Comparison of ENCODE assay signal across 28 cellular contexts in the genomic region with DNA sequence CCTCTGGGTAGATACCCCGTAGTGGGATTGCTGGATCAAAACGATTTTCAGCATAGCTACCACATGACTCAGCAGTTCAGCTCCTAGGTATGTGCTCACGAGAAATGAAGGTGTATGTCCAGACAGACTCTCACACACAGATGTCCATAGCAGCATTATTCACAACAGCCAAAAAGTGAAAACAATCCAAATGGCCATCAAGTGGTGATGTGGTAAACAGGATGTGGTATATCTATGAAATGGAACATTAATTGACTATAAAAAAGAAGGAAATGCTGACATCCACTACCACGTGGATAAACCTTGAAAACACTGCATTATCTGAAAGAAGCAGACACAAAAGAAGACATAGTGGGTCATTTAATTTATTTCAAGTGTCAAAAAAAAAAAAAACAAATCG.
"Had no signal": no experiment of that assay in that cellular context is flagged by ENCODE, and none has a peak within 500 bp of the region (broad histone marks: within the 10 kb centered on the region; RNA-seq: fewer than 3 reads in every experiment).

No MANE protein-coding gene starts in this region.

- H3K27me3 ChIP-seq: neural progenitor cell, ovary, testis, transverse colon, upper lobe of right lung, uterus had no signal

- H3K9me3 ChIP-seq: ovary, psoas muscle, suprapubic skin, testis, transverse colon, upper lobe of right lung, uterus had no signal

- H3K4me2 ChIP-seq: neural progenitor cell, smooth muscle cell had no signal

- DNase-seq: natural killer cell; occipital lobe; ovary; posterior cingulate gyrus; psoas muscle; right cardiac atrium; spleen; stimulated activated CD4-positive, alpha-beta T cell treated with anti-CD3 and anti-CD28 coated beads, Interleukin-12 subunit alpha, Interleukin-12 subunit beta, amount 100 ng/mL, for 4 hours; stimulated activated CD4-positive, alpha-beta T cell treated with anti-CD3 and anti-CD28 coated beads, Interleukin-1b, Interleukin-23, amount 100 ng/mL, for 48 hours; stimulated activated CD4-positive, alpha-beta T cell treated with anti-CD3 and anti-CD28 coated beads, Interleukin-4, amount 100 ng/mL, for 1 hour; stimulated activated CD4-positive, alpha-beta T cell treated with anti-CD3 and anti-CD28 coated beads, Interleukin-4, amount 100 ng/mL, for 4 hours; stimulated activated CD8-positive, alpha-beta memory T cell treated with anti-CD3 and anti-CD28 coated beads, Interleukin-4, amount 100 ng/mL, for 48 hours; stimulated activated naive CD4-positive, alpha-beta T cell; stimulated activated naive CD8-positive, alpha-beta T cell treated with anti-CD3 and anti-CD28 coated beads, Interleukin-15, amount 100 ng/mL, for 72 hours; stimulated activated naive CD8-positive, alpha-beta T cell treated with anti-CD3 and anti-CD28 coated beads, Interleukin-15, Interleukin-2, amounts not matched to agents 100 U/mL and 50 U/mL, for 24 hours; substantia nigra; testis; transverse colon; upper lobe of right lung; uterus had no signal

- H3K4me1 ChIP-seq: parathyroid adenoma, psoas muscle, spleen, suprapubic skin, testis, tibial artery, transverse colon, upper lobe of right lung, uterus had no signal

- H3K36me3 ChIP-seq: neural progenitor cell, ovary, spleen, suprapubic skin, tibial artery, transverse colon, upper lobe of right lung, uterus had no signal

- ATAC-seq: natural killer cell; psoas muscle; right cardiac atrium; sciatic nerve; stimulated activated memory B cell treated with anti-CD40 and anti-IgM and Interleukin-4, amounts not matched to agents 10 μg/mL and 1 μg/mL and 100 μg/mL, for 72 hours; stimulated activated naive CD8-positive, alpha-beta T cell treated with anti-CD3 and anti-CD28 coated beads, Interleukin-15, amount 100 ng/mL, for 72 hours; stimulated activated naive CD8-positive, alpha-beta T cell treated with anti-CD3 and anti-CD28 coated beads, Interleukin-15, Interleukin-2, amounts not matched to agents 100 U/mL and 50 U/mL, for 24 hours; upper lobe of right lung had no signal

- H2AFZ ChIP-seq: neural progenitor cell, parathyroid adenoma had no signal

- H3K9ac ChIP-seq: neural progenitor cell, parathyroid adenoma had no signal

- H3K4me3 ChIP-seq: neural progenitor cell, ovary, psoas muscle, skin epidermis, smooth muscle cell, spleen, suprapubic skin, testis, tibial artery, transverse colon, upper lobe of right lung, uterus had no signal

- H3K79me2 ChIP-seq: parathyroid adenoma had no signal

- H3K27ac ChIP-seq: neural progenitor cell, ovary, parathyroid adenoma, psoas muscle, skin epidermis, spleen, suprapubic skin, testis, tibial artery, transverse colon, upper lobe of right lung, uterus had no signal
